16 cellular contexts compared by ENCODE assay signal in the genomic region with DNA sequence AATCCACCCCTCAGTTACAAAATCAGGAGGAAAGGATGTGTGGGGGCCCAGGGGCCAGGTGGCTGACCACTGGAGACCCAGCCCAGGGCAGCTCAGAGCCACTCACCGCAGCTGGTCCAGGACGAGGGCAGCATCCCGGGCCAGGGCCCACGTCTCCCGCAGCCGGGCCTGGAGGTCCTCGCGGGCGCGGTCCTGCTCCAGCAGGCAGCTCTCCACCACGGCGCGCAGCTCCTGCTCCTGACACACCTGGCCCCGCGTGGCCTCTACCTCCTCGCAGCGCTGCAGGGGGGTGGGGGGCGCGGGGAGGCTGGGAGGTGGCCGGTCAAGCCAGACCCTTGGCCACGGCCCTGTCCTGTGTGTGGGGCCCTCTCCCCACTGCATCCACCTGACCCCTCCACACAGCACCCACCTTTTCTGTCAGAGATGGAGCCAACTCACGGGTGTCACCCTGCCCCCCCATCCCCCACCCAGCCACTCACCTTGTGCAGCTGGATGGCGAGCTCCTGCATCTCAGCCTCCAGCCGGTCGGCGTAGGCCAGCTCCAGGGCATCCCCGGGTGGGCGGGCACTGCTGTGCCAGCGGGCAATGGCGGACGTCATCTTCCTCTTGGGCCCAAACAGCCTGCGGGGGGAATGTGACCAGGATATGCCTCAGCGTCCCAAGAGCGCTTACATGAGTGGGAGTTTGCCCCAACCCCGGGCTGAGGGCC. TPM values are rescaled to one million over a fixed set of nuclear protein-coding genes. Genes with fewer than 3 reads are reported as not detected.
DNase-seq lines count a peak whose midpoint lies in the region; ATAC-seq, FAIRE-seq and TF ChIP-seq lines count a peak whose summit lies in the region.
"Had no signal": no experiment of that assay in that cellular context is flagged by ENCODE, and none has a peak within 500 bp of the region (broad histone marks: within the 10 kb centered on the region; RNA-seq: fewer than 3 reads in every experiment).

No MANE protein-coding gene starts in this region.

- no peak overlapping the region for H3K4ac ChIP-seq in H1 (replicated peaks; ENCODE audit: insufficient read length, low read depth, low read length)

- H4K91ac ChIP-seq in H1 (replicated peaks; ENCODE audit: insufficient read length, low read length) = no peak overlapping the region

- H3K56ac ChIP-seq in H1 (replicated peaks; ENCODE audit: insufficient read length, low read depth, low read length) = no peak overlapping the region

- no peaks in the 10 kb centered on the region for H3K79me1 ChIP-seq in H1 (ENCODE audit: low read depth, low read length)

- POLR2A ChIA-PET in H1 (lab: Charles Lee; ENCODE audit: partially characterized antibody) = interaction anchor here (0.5 to 1.2 kb wide), 6 partner anchors 8 to 149 kb away, joined by 3 read pairs; partner anchors contain the start of genes GLYR1 and UBN1

- H3K79me2 ChIP-seq in H1 (ENCODE audit: control insufficient read depth in 1 of 2, insufficient read depth in 2 of 2, low read length in 2 of 2) = peaks cover 0 to 2% of the 10 kb centered on the region in 2 experiments; a peak in 1 of 4 replicates

- no peak overlapping the region for H2BK15ac ChIP-seq in H1 (ENCODE audit: low read length)

- no peak overlapping the region for H3K4me2 ChIP-seq in H1 (ENCODE audit: insufficient read depth in 1 of 2, low read depth in 2 of 2, low read length in 2 of 2)

- H4K5ac ChIP-seq in H1 (ENCODE audit: insufficient read length, low read depth, low read length) = no peak overlapping the region

- peaks cover 0 to 19% of the 10 kb centered on the region in 2 experiments for H4K20me1 ChIP-seq in H1 (replicated peaks in 1 of 2; ENCODE audit: control insufficient read depth in 1 of 2, insufficient read depth in 2 of 2, low read length in 2 of 2)

- no peak overlapping the region for H2BK120ac ChIP-seq in H1 (replicated peaks; ENCODE audit: low read depth, low read length)

- H3K9me3 ChIP-seq in right cardiac atrium (ENCODE audit: control insufficient read depth, low read length) = no peaks in the 10 kb centered on the region
- no peaks in the 10 kb centered on the region for H3K9me3 ChIP-seq in heart right ventricle
- H3K9me3 ChIP-seq in H1 (ENCODE audit: insufficient read depth in 2 of 2, low read depth in 1 of 2, low read length in 1 of 2) = no peaks in the 10 kb centered on the region
- no peaks in the 10 kb centered on the region for H3K9me3 ChIP-seq in mucosa of descending colon
- H3K9me3 ChIP-seq: SJSA1 had no signal

- intact Hi-C loops in right cardiac atrium (cut with DNase I) = loop anchor here in 1 of 4 donors (10.0 kb wide), 1 partner anchor 256 kb away; the partner anchor contains the start of gene SEC14L5
- intact Hi-C loops in heart right ventricle (cut with DNase I) = no loop called here
- intact Hi-C loops in mucosa of descending colon (cut with DNase I, micrococcal nuclease) = no loop called here

- no peak overlapping the region for H3K14ac ChIP-seq in H1 (ENCODE audit: insufficient read length)

- H2BK20ac ChIP-seq in H1 (ENCODE audit: low read length) = no peak overlapping the region

- H3K4me1 ChIP-seq in right cardiac atrium (ENCODE audit: control insufficient read depth, insufficient read depth, low read length) (peaks cover 7% of the 10 kb centered on the region), heart right ventricle (peaks cover 10 to 32% (median 17%) of the 10 kb centered on the region in 9 donors), H1 (replicated peaks in 1 of 4; ENCODE audit: control insufficient read depth in 3 of 4, insufficient read depth in 4 of 4, low read length in 3 of 4) (no peaks in the 10 kb centered on the region; a peak in 2 of 7 replicates), mucosa of descending colon (ENCODE audit: low read depth) (peaks cover 25% of the 10 kb centered on the region)

- TF ChIP-seq POLR2A in H1 (IDR thresholded peaks at IDR 0.05; ENCODE audit: control extremely low read depth in 1 of 2, low read depth in 2 of 2, low read length in 2 of 2) = 0 out of 3 replicates have a peak, but pooled peaks of 1 of the 2 experiments have one; percentile 25

- H3K9ac ChIP-seq in H1 (replicated peaks in 1 of 4; ENCODE audit: extremely low read depth in 1 of 4, low read depth in 3 of 4, low read length in 3 of 4) = no peak overlapping the region
- H3K9ac ChIP-seq: GM23248 had no signal

- no peak for TF ChIP-seq RAD21 in H1 (IDR thresholded peaks at IDR 0.05 in 1 of 2, conservative IDR thresholded peaks at IDR 0.05 in 1 of 2; ENCODE audit: low read depth in 2 of 2, low read length in 2 of 2)

- H3K18ac ChIP-seq in H1 (ENCODE audit: extremely low read depth, low read length) = no peak overlapping the region

- H2AFZ ChIP-seq in H1 (ENCODE audit: low read length) = no peak overlapping the region
- H2AFZ ChIP-seq: GM23248 had no signal

- peak overlapping the region; percentile 21; the same call in 1 of the 2 replicates for H4K8ac ChIP-seq in H1 (ENCODE audit: extremely low read depth, insufficient read depth, low read length)

- peaks cover 0 to 85% (median 41%) of the 10 kb centered on the region in 9 donors for H3K36me3 ChIP-seq in heart right ventricle
- H3K36me3 ChIP-seq in H1 (ENCODE audit: control insufficient read depth in 2 of 4, insufficient read depth in 4 of 4, low read length in 3 of 4) = peaks cover 21 to 43% (median 41%) of the 10 kb centered on the region in 4 experiments
- peaks cover under 1% of the 10 kb centered on the region for H3K36me3 ChIP-seq in mucosa of descending colon (ENCODE audit: low read depth)

- TF ChIP-seq EP300 in H1 (IDR thresholded peaks at IDR 0.05; ENCODE audit: borderline replicate concordance in 1 of 2, low read depth in 2 of 2, low read length in 2 of 2) = no peak

- H3K4me3 ChIP-seq in right cardiac atrium (ENCODE audit: low read length) (no peak overlapping the region), heart right ventricle (no peak overlapping the region), H1 (ENCODE audit: extremely low read depth in 1 of 4, insufficient read depth in 2 of 4, low read depth in 3 of 4, low read length in 4 of 4) (no peak overlapping the region), mucosa of descending colon (no peak overlapping the region)
- H3K4me3 ChIP-seq: GM23248, SJSA1 had no signal

- no peak for FAIRE-seq in H1 (lab: Jason Lieb, UNC)

- CTCF ChIA-PET in H1 (lab: Charles Lee; ENCODE audit: partially characterized antibody) = interaction anchor here (0.7 to 1.0 kb wide), 2 partner anchors 11 to 18 kb away, joined by 3 to 5 read pairs; no protein-coding TSS in a partner anchor

- WGBS in right cardiac atrium = 91% methylated on average over 35 of the region's 35 CpGs
- WGBS in heart right ventricle, 2 donors = 93 to 94% methylated on average over 34 to 35 of the region's 35 CpGs
- 98% methylated on average over 20 of the region's 35 CpGs; no CpG with 5 or more reads in 1 of the 2 experiments for WGBS in H1 (ENCODE audit: extremely low coverage in 1 of 2, insufficient coverage in 1 of 2, insufficient read length in 1 of 2, insufficient replicate concordance in 2 of 2, low coverage in 1 of 2, low lambda C conversion rate in 2 of 2, missing lambda C conversion rate in 1 of 2), 2 experiments

- H3K27ac ChIP-seq in right cardiac atrium (ENCODE audit: low read length) = no peak overlapping the region
- no peak overlapping the region for H3K27ac ChIP-seq in heart right ventricle
- H3K27ac ChIP-seq in H1 (ENCODE audit: low read depth, low read length) = no peak overlapping the region
- H3K27ac ChIP-seq: GM23248, SJSA1 had no signal

- no peak overlapping the region for H3K23ac ChIP-seq in H1 (ENCODE audit: insufficient read length)

- peaks cover 4% of the 10 kb centered on the region; the same call in 1 of the 2 replicates for H3K23me2 ChIP-seq in H1 (ENCODE audit: low read depth, low read length)

- no peak overlapping the region for H2BK12ac ChIP-seq in H1 (ENCODE audit: low read depth, low read length)

- H3K27me3 ChIP-seq in right cardiac atrium (ENCODE audit: control insufficient read depth, insufficient read depth) = no peaks in the 10 kb centered on the region
- no peaks in the 10 kb centered on the region for H3K27me3 ChIP-seq in heart right ventricle
- H3K27me3 ChIP-seq in H1 (replicated peaks in 1 of 4; ENCODE audit: control insufficient read depth in 3 of 4, extremely low read depth in 1 of 4, insufficient read depth in 3 of 4, low read length in 3 of 4) = no peaks in the 10 kb centered on the region
- H3K27me3 ChIP-seq: SJSA1 had no signal

- no peak overlapping the region for H2AK5ac ChIP-seq in H1 (ENCODE audit: low read depth, low read length)

- TF ChIP-seq CTCF in heart right ventricle (IDR thresholded peaks at IDR 0.05) = no peak
- TF ChIP-seq CTCF in H1 (IDR thresholded peaks at IDR 0.05; ENCODE audit: control extremely low read depth in 1 of 3, insufficient read depth in 1 of 3, low read depth in 1 of 3, low read length in 3 of 3) = no peak
- no peak for TF ChIP-seq CTCF in mucosa of descending colon (IDR thresholded peaks at IDR 0.05)

- ATAC-seq in right cardiac atrium = no peak
- no peak for ATAC-seq in heart right ventricle
- ATAC-seq in mucosa of descending colon = no peak

- peak; percentile 19 to 64 (median 62) for DNase-seq in right cardiac atrium
- DNase-seq in heart right ventricle = no peak
- no peak for DNase-seq in H1 (ENCODE audit: low read depth in 1 of 2, low spot score in 2 of 2)
- DNase-seq in mucosa of descending colon = peak in 2 of 3 donors; percentile 30 to 53
- DNase-seq in stimulated activated CD4-positive, alpha-beta T cell treated with anti-CD3 and anti-CD28 coated beads, Interleukin-2, amount 100 ng/mL, for 24 hours = no peak
- DNase-seq in NCI-H1694 (lab: John Stamatoyannopoulos, UW) = no peak
- DNase-seq in epidermal melanocyte (ENCODE audit: insufficient read length, low spot score) = no peak
- DNase-seq: AML-193; CD4-positive, CD25-positive, alpha-beta regulatory T cell; EL; GM23248; NCI-H1417; NCI-H1930; NCI-H446 treated with DMSO at 0.1 percent for 48 hours; OCI-M1 had no signal

- no peak overlapping the region for H2BK5ac ChIP-seq in H1 (ENCODE audit: low read depth, low read length)

RNA-seq across cellular contexts. Expression of gene NUDT16L1, which starts 5.1 kb away (rescaled TPM):
- total RNA-seq in right cardiac atrium = 10 to 100 TPM; 30.5 to 55.2 (median 42.5) TPM
- polyA plus RNA-seq in right cardiac atrium = 62.3 TPM
- 10 to 100 TPM; 34.1 to 65.7 (median 49.6) TPM for total RNA-seq in heart right ventricle
- 10 to 100 TPM; 25.4 to 48.8 TPM for polyA plus RNA-seq in heart right ventricle
- 34.8 and 41.3 TPM in 2 replicates for total RNA-seq in H1 (2021; fragmentation: NEBNext Ultra II Directional; extraction: Animal tissue kit (Norgen Biotek cat#: 25700))
- polyA plus RNA-seq in H1 (2011; rRNA removed) = 77.3 and 112 TPM in 2 replicates
- 77.8 TPM for polyA plus RNA-seq in H1 (2011; cell fraction: cytosol; rRNA removed)
- 64.0 TPM for polyA plus RNA-seq in H1 (2011; cell fraction: nucleus; rRNA removed)
- 29.6 to 40.8 TPM (median 37.5 TPM) in 4 replicates for polyA plus RNA-seq in H1 (2012, experiment 1 of 2)
- 45.2 TPM for polyA plus RNA-seq in H1 (2012, experiment 2 of 2)
- polyA plus RNA-seq in H1 (2013, experiment 1 of 2) = 21.6 TPM
- polyA plus RNA-seq in H1 (2013, experiment 2 of 2) = 20.8 TPM
- polyA minus RNA-seq in H1 (2011; rRNA and poly(A)+ RNA removed) = 11.7 and 13.1 TPM in 2 replicates
- polyA minus RNA-seq in H1 (2011; cell fraction: cytosol; rRNA and poly(A)+ RNA removed) = 23.3 TPM
- polyA minus RNA-seq in H1 (2011; cell fraction: nucleus; rRNA and poly(A)+ RNA removed) = 22.2 TPM
- 10 to 100 TPM; 28.3 to 47.8 (median 40.4) TPM for total RNA-seq in mucosa of descending colon

RNA-seq across cellular contexts. Expression of gene ANKS3, which starts 35.6 kb away (rescaled TPM):
- 10 to 100 TPM in 3 of 4 donors, 1 to 10 TPM in 1; 8.9 to 13.5 (median 11.4) TPM for total RNA-seq in right cardiac atrium
- 11.0 TPM for polyA plus RNA-seq in right cardiac atrium
- total RNA-seq in heart right ventricle = 10 to 100 TPM in 1 of 10 donors, 1 to 10 TPM in 9; 5.1 to 11.4 (median 7.9) TPM
- 10 to 100 TPM; 12.4 to 33.7 TPM for polyA plus RNA-seq in heart right ventricle
- total RNA-seq in H1 (2021; fragmentation: NEBNext Ultra II Directional; extraction: Animal tissue kit (Norgen Biotek cat#: 25700)) = 23.9 and 27.5 TPM in 2 replicates
- polyA plus RNA-seq in H1 (2011; rRNA removed) = 15.5 and 23.9 TPM in 2 replicates
- polyA plus RNA-seq in H1 (2011; cell fraction: cytosol; rRNA removed) = 25.6 TPM
- 58.7 TPM for polyA plus RNA-seq in H1 (2011; cell fraction: nucleus; rRNA removed)
- polyA plus RNA-seq in H1 (2012, experiment 1 of 2) = 14.0 to 22.5 TPM (median 21.4 TPM) in 4 replicates
- polyA plus RNA-seq in H1 (2012, experiment 2 of 2) = 9.9 TPM
- 12.8 TPM for polyA plus RNA-seq in H1 (2013, experiment 1 of 2)
- 10.2 TPM for polyA plus RNA-seq in H1 (2013, experiment 2 of 2)
- polyA minus RNA-seq in H1 (2011; rRNA and poly(A)+ RNA removed) = 23.7 and 24.2 TPM in 2 replicates
- polyA minus RNA-seq in H1 (2011; cell fraction: cytosol; rRNA and poly(A)+ RNA removed) = 13.2 TPM
- 30.4 TPM for polyA minus RNA-seq in H1 (2011; cell fraction: nucleus; rRNA and poly(A)+ RNA removed)
- 10 to 100 TPM; 18.2 to 32.3 (median 21.3) TPM for total RNA-seq in mucosa of descending colon

RNA-seq across cellular contexts. Expression of gene DNAAF8, which starts 35.9 kb away (rescaled TPM):
- under 1 TPM in 3 of 4 donors, not detected in 1; 0.28 to 0.49 (median 0.38) TPM for total RNA-seq in right cardiac atrium
- 1.3 TPM for polyA plus RNA-seq in right cardiac atrium
- total RNA-seq in heart right ventricle = 1 to 10 TPM in 4 of 10 donors, under 1 TPM in 4, not detected in 2; 0.32 to 1.9 (median 1.1) TPM
- polyA plus RNA-seq in heart right ventricle = 1 to 10 TPM; 1.1 to 1.3 TPM
- 0.17 TPM in 1 of 2 replicates, not detected in the other for total RNA-seq in H1 (2021; fragmentation: NEBNext Ultra II Directional; extraction: Animal tissue kit (Norgen Biotek cat#: 25700))
- polyA plus RNA-seq in H1 (2011; rRNA removed) = 0.39 and 0.58 TPM in 2 replicates
- 0.35 TPM for polyA plus RNA-seq in H1 (2011; cell fraction: cytosol; rRNA removed)
- polyA plus RNA-seq in H1 (2011; cell fraction: nucleus; rRNA removed) = 0.58 TPM
- polyA plus RNA-seq in H1 (2012, experiment 1 of 2) = 0.13 to 0.75 TPM (median 0.35 TPM) in 4 replicates
- polyA plus RNA-seq in H1 (2012, experiment 2 of 2) = 0.25 TPM
- 0.24 TPM for polyA plus RNA-seq in H1 (2013, experiment 1 of 2)
- 0.15 TPM for polyA plus RNA-seq in H1 (2013, experiment 2 of 2)
- polyA minus RNA-seq in H1 (2011; rRNA and poly(A)+ RNA removed) = 0.28 TPM in 1 of 2 replicates, not detected in the other
- polyA minus RNA-seq in H1 (2011; cell fraction: cytosol; rRNA and poly(A)+ RNA removed) = not detected
- 0.50 TPM for polyA minus RNA-seq in H1 (2011; cell fraction: nucleus; rRNA and poly(A)+ RNA removed)
- total RNA-seq in mucosa of descending colon = 1 to 10 TPM in 1 of 3 donors, under 1 TPM in 2; 0.22 to 1.8 (median 0.98) TPM
- total RNA-seq: CD4-positive, CD25-positive, alpha-beta regulatory T cell had no signal

Comparison
In these comparisons a context has a peak if more than half of its experiments do, and no peak if none do; other contexts are left out.
1. DNase-seq: peak in right cardiac atrium (3 of 3) and mucosa of descending colon (2 of 3); none in heart right ventricle (0 of 2), H1 (0 of 2), stimulated activated CD4-positive, alpha-beta T cell treated with anti-CD3 and anti-CD28 coated beads, Interleukin-2, amount 100 ng/mL, for 24 hours (0 of 2), NCI-H1694 (single experiment) and epidermal melanocyte (single experiment).